14 cellular contexts compared by ENCODE assay signal in the genomic region with DNA sequence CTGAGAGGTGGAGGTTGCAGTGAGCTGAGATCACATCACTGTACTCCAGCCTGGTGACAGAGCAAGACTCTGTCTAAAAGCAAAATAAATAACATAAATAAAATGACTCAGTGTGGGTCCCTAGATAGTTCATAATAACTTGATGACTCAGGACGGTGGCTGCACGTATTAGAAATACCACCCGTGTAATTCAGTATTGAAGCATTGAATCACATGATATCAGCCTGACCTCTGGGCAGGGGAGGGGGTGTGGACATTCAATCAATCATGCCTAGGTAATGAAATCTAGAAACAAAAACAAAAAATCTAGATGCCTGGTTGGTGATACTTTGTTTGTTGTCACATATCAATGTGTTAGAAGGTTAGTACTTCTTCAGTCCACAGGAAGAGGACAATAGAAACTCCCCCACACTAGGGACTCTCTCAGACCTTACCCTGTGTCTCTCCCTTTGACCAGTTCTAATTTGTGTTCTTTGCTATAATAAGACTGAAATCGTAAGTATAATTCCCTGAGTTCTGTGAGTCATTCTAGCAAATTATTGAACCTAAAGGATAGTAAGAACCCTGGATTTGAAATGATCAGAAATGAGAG.
DNase-seq lines count a peak whose midpoint lies in the region; ATAC-seq, FAIRE-seq and TF ChIP-seq lines count a peak whose summit lies in the region.
"Had no signal": no experiment of that assay in that cellular context is flagged by ENCODE, and none has a peak within 500 bp of the region (broad histone marks: within the 10 kb centered on the region; RNA-seq: fewer than 3 reads in every experiment).

No MANE protein-coding gene starts in this region.

- H3K4ac ChIP-seq in mesenchymal stem cell (ENCODE audit: low read depth in 1 of 2, low read length in 2 of 2) = no peak overlapping the region

- H3K4me3 ChIP-seq in PC-3 (ENCODE audit: low read length) (no peak overlapping the region), bronchial epithelial cell (ENCODE audit: low read depth, low read length) (no peak overlapping the region), mesenchymal stem cell (ENCODE audit: insufficient read depth in 1 of 2, low read depth in 1 of 2, low read length in 2 of 2) (no peak overlapping the region)

- TF ChIP-seq POLR2A in erythroblast (IDR thresholded peaks at IDR 0.05; ENCODE audit: low read length) = no peak

- H2BK120ac ChIP-seq in mesenchymal stem cell (ENCODE audit: low read depth, low read length) = no peak overlapping the region

- H4K8ac ChIP-seq in mesenchymal stem cell (ENCODE audit: low read length) = no peak overlapping the region

- WGBS in mesenchymal stem cell = 17% methylated on average over 4 of the region's 4 CpGs

- no peak for TF ChIP-seq CTCF in PC-3 (conservative IDR thresholded peaks at IDR 0.05; ENCODE audit: low read depth, low read length)
- TF ChIP-seq CTCF in bronchial epithelial cell (IDR thresholded peaks at IDR 0.05; ENCODE audit: insufficient read depth, low read length, severe bottlenecking) = no peak

- no peaks in the 10 kb centered on the region for H3K9me2 ChIP-seq in PC-3 (replicated peaks; ENCODE audit: low read length)

- H3K4me1 ChIP-seq in PC-3 (ENCODE audit: insufficient read depth, low read length) = peaks cover 58% of the 10 kb centered on the region
- no peaks in the 10 kb centered on the region for H3K4me1 ChIP-seq in mesenchymal stem cell (ENCODE audit: control insufficient read depth, insufficient read depth, low read depth, low read length)
- H3K4me1 ChIP-seq: BE2C had no signal

- H3K9me3 ChIP-seq in PC-3 (ENCODE audit: low read length) (no peaks in the 10 kb centered on the region), mesenchymal stem cell (ENCODE audit: control insufficient read depth, low read length) (no peaks in the 10 kb centered on the region)
- H3K9me3 ChIP-seq: BE2C had no signal

- H3K23ac ChIP-seq in mesenchymal stem cell (ENCODE audit: low read length in 2 of 2) = no peak overlapping the region

- H4K91ac ChIP-seq in mesenchymal stem cell (ENCODE audit: low read length) = no peak overlapping the region

- no peak overlapping the region for H2BK5ac ChIP-seq in mesenchymal stem cell (ENCODE audit: low read depth, low read length, poor library complexity, severe bottlenecking)

- CTCF ChIA-PET in PC-3 (lab: Charles Lee) = interaction anchor here (1.3 kb wide), 1 partner anchor 10 kb away, joined by 3 read pairs; no protein-coding TSS in a partner anchor

- no peaks in the 10 kb centered on the region for H3K27me3 ChIP-seq in PC-3 (ENCODE audit: low read length)
- H3K27me3 ChIP-seq in bronchial epithelial cell (ENCODE audit: control insufficient read depth, insufficient read depth, low read length) = no peaks in the 10 kb centered on the region
- no peaks in the 10 kb centered on the region for H3K27me3 ChIP-seq in mesenchymal stem cell (ENCODE audit: control insufficient read depth in 1 of 2, insufficient read depth in 1 of 2, low read length in 2 of 2)
- H3K27me3 ChIP-seq: BE2C had no signal

- H2AFZ ChIP-seq in PC-3 (ENCODE audit: low read length) (no peak overlapping the region), mesenchymal stem cell (ENCODE audit: low read depth, low read length) (no peak overlapping the region)

- intact Hi-C loops in PC-3 (cut with micrococcal nuclease) = loop anchor here (1.0 kb wide), 1 partner anchor 11 kb away; no protein-coding TSS in a partner anchor

- H3K9ac ChIP-seq in PC-3 (ENCODE audit: low read length) (peak overlapping the region; percentile 75), mesenchymal stem cell (ENCODE audit: low read length) (peak overlapping the region; percentile 21)

- H4K20me1 ChIP-seq in PC-3 (ENCODE audit: low read length) = no peaks in the 10 kb centered on the region

- H3F3A ChIP-seq in PC-3 (ENCODE audit: low read length, unreplicated experiment) = peaks cover 7% of the 10 kb centered on the region

- ATAC-seq in PC-3 (peak; percentile 71), GM18858 (IDR thresholded peaks at IDR 0.05; ENCODE audit: unreplicated experiment) (no peak), GM18502 (IDR thresholded peaks at IDR 0.05; ENCODE audit: poor library complexity, unreplicated experiment) (no peak)
- ATAC-seq: activated naive CD8-positive, alpha-beta T cell treated with anti-CD3 and anti-CD28 coated beads, Interleukin-2, amount 50 U/mL, for 24 hours had no signal

- H3K36me3 ChIP-seq in PC-3 (ENCODE audit: low read depth, low read length) (no peaks in the 10 kb centered on the region), bronchial epithelial cell (ENCODE audit: control insufficient read depth, insufficient read depth, low read length) (no peaks in the 10 kb centered on the region), mesenchymal stem cell (ENCODE audit: control insufficient read depth in 1 of 2, insufficient read depth in 2 of 2, low read depth in 1 of 2, low read length in 2 of 2) (no peaks in the 10 kb centered on the region)
- H3K36me3 ChIP-seq: BE2C had no signal

- H2BK12ac ChIP-seq in mesenchymal stem cell (ENCODE audit: low read length in 2 of 2) = no peak overlapping the region

- peak overlapping the region; percentile 62 for H3K4me2 ChIP-seq in PC-3 (ENCODE audit: low read length)
- H3K4me2 ChIP-seq in mesenchymal stem cell (ENCODE audit: low read length, poor library complexity, severe bottlenecking) = no peak overlapping the region

- H2BK15ac ChIP-seq in mesenchymal stem cell (ENCODE audit: low read depth, poor library complexity, severe bottlenecking) = no peak overlapping the region

- H3K27ac ChIP-seq in PC-3 (ENCODE audit: low read length) (peak overlapping the region; percentile 93), mesenchymal stem cell (ENCODE audit: low read length, poor library complexity, severe bottlenecking) (no peak overlapping the region)

- H2AK5ac ChIP-seq in mesenchymal stem cell (ENCODE audit: low read length, severe bottlenecking) = no peak overlapping the region

- no peaks in the 10 kb centered on the region for H3K79me1 ChIP-seq in mesenchymal stem cell (replicated peaks; ENCODE audit: low read length, poor library complexity, severe bottlenecking)

- no peak overlapping the region for H3K18ac ChIP-seq in mesenchymal stem cell (ENCODE audit: low read depth in 1 of 2, low read length in 2 of 2)

- BruUV-seq in PC-3 (replicated peaks; lab: Mats Ljungman, UMichigan) = no TSS peak

- POLR2A ChIA-PET in PC-3 (lab: Charles Lee; ENCODE audit: unreplicated experiment) = interaction anchor here (0.6 kb wide), 2 partner anchors 429 to 1307 kb away, joined by 5 read pairs; no protein-coding TSS in a partner anchor

- DNase-seq in Daoy (ENCODE audit: low read depth) (peak; percentile 43), PC-3 (peak; percentile 97), bronchial epithelial cell (ENCODE audit: low read depth) (peak; percentile 69), mesenchymal stem cell (peak; percentile 77), erythroblast (lab: John Stamatoyannopoulos, UW) (no peak), COR-L47 (lab: John Stamatoyannopoulos, UW) (no peak)
- DNase-seq: activated naive CD8-positive, alpha-beta T cell treated with anti-CD3 and anti-CD28 coated beads, Interleukin-2, amount 50 U/mL, for 24 hours; activated T-cell treated with anti-CD3 and anti-CD28 coated beads for 4 hours; BE2C; DMS79 treated with DMSO at 0.1 percent for 48 hours; islet precursor cell; stimulated activated CD4-positive, alpha-beta T cell treated with anti-CD3 and anti-CD28 coated beads, Interleukin-2, amount 100 ng/mL, for 24 hours had no signal

- peaks cover 19% of the 10 kb centered on the region for H3K79me2 ChIP-seq in PC-3 (ENCODE audit: low read length)

- no peak for FAIRE-seq in bronchial epithelial cell (lab: Jason Lieb, UNC)

- H3K14ac ChIP-seq in mesenchymal stem cell (ENCODE audit: low read length in 2 of 2) = no peak overlapping the region

Comparison
In these comparisons a context has a peak if more than half of its experiments do, and no peak if none do; other contexts are left out.
1. DNase-seq: peak in Daoy (single experiment), PC-3 (single experiment), bronchial epithelial cell (single experiment) and mesenchymal stem cell (single experiment); none in erythroblast (0 of 2) and COR-L47 (single experiment).